In the genomic region with DNA sequence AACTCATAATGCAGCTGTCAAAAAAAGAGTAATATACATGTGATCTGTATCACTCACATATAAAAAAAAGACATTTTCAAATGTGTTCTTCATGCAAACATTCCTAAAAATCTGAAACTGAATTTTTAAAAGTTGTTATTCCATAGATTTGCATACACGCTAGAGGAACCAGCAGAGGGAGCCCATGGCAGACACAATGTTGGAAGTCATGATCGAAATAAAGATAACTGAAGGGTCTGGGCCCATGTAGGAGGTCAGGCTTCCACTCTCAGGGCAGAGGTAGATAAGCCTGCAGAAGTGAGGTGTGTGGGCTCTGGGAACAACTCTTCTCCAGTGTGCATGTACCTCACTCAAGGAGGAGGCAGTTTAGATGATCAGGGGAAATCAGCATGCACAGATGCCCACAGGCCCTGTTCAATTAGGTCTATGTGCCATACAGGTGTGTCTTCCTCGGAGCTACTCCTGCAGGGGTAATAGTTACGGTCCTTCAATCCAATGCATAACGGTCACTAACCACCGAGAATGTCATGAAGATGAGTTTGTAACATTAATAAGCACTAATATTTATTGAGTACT, we compare ENCODE assay signal across 7 cellular contexts.
DNase-seq lines count a peak whose midpoint lies in the region; ATAC-seq, FAIRE-seq and TF ChIP-seq lines count a peak whose summit lies in the region.

No MANE protein-coding gene starts in this region.

- no peak overlapping the region for H3K27ac ChIP-seq in transverse colon

- intact Hi-C loops in transverse colon (cut with DNase I; ENCODE audit: low total_unique reads) = no loop called here

- 29 to 54% methylated on average over 2 to 6 of the region's 6 CpGs for WGBS in transverse colon (ENCODE audit: low coverage in 1 of 2), 2 donors

- no peak for TF ChIP-seq POLR2A in transverse colon (IDR thresholded peaks at IDR 0.05)

- FAIRE-seq in islet of Langerhans (lab: Jason Lieb, UNC) = peak; percentile 89

- H3K4me1 ChIP-seq in transverse colon = no peaks in the 10 kb centered on the region

- in situ Hi-C loops in astrocyte of the spinal cord (cut with HindIII; ENCODE audit: low sequenced_read_pairs) (no loop called here), transverse colon (cut with MboI; ENCODE audit: low pct_ligation_motif_present in 1 of 4, low pct_unique_long_range_greater_than_20kb in 1 of 4, low sequenced_read_pairs in 3 of 4) (loop anchor here in 2 of 4 donors (25.0 kb wide), 1 partner anchor 202 kb away; a partner anchor contains a TSS)

- no peaks in the 10 kb centered on the region for H3K9me3 ChIP-seq in transverse colon

- no peaks in the 10 kb centered on the region for H3K27me3 ChIP-seq in transverse colon

- no peak for ATAC-seq in GM19351 (IDR thresholded peaks at IDR 0.05; ENCODE audit: unreplicated experiment)
- no peak for ATAC-seq in HG03520 (IDR thresholded peaks at IDR 0.05; ENCODE audit: unreplicated experiment)

- no peak for TF ChIP-seq EP300 in transverse colon (IDR thresholded peaks at IDR 0.05; ENCODE audit: low read depth)

- no peak overlapping the region for H3K4me3 ChIP-seq in astrocyte of the spinal cord (ENCODE audit: low read depth, low read length)
- H3K4me3 ChIP-seq in transverse colon = no peak overlapping the region

- no peak for DNase-seq in GM10266 (ENCODE audit: extremely low spot score)
- DNase-seq in NCI-H1048 (lab: John Stamatoyannopoulos, UW) = peak; percentile 34
- peak; percentile 46 for DNase-seq in astrocyte of the spinal cord (ENCODE audit: low read depth, low spot score)
- peak; percentile 39 for DNase-seq in transverse colon

- H3K36me3 ChIP-seq in transverse colon = no peaks in the 10 kb centered on the region

- TF ChIP-seq CTCF in GM10266 (IDR thresholded peaks at IDR 0.05; ENCODE audit: control insufficient read depth, insufficient read depth, low read depth, missing control alignments) (peak; percentile 45), astrocyte of the spinal cord (IDR thresholded peaks at IDR 0.05; ENCODE audit: low read depth, low read length) (peak; percentile 74), transverse colon (IDR thresholded peaks at IDR 0.05) (peak; percentile 51 to 68 (median 60))
